18 cellular contexts compared by ENCODE assay signal in genomic region chr13:60078226-60078625, GRCh38.
"Had no signal": no experiment of that assay in that cellular context is flagged by ENCODE, and none has a peak within 500 bp of the region (broad histone marks: within the 10 kb centered on the region; RNA-seq: fewer than 3 reads in every experiment).

No MANE protein-coding gene starts in this region.

- H3K4me1 ChIP-seq: esophagus muscularis mucosa, testis, tibial nerve, upper lobe of right lung, vagina had no signal

- H3K27ac Mint-ChIP-seq: immature natural killer cell; mesothelial cell of epicardium; natural killer cell; stimulated activated naive B cell treated with anti-CD40 and anti-IgM and Interleukin-4, amounts not matched to agents 10 μg/mL and 1 μg/mL and 100 μg/mL, for 72 hours; stimulated activated naive CD8-positive, alpha-beta T cell treated with anti-CD3 and anti-CD28 coated beads, Interleukin-15, amount 100 ng/mL, for 72 hours had no signal

- ATAC-seq: left lobe of liver; natural killer cell; sciatic nerve; stimulated activated naive B cell treated with anti-CD40 and anti-IgM and Interleukin-4, amounts not matched to agents 10 μg/mL and 1 μg/mL and 100 μg/mL, for 72 hours; stimulated activated naive CD8-positive, alpha-beta T cell treated with anti-CD3 and anti-CD28 coated beads, Interleukin-15, amount 100 ng/mL, for 72 hours; upper lobe of right lung had no signal

- H3K27ac ChIP-seq: epithelial cell of prostate, esophagus muscularis mucosa, testis, tibial nerve, upper lobe of right lung, vagina had no signal

- H3K27me3 ChIP-seq: esophagus muscularis mucosa, testis, tibial nerve, upper lobe of right lung, vagina had no signal

- H3K4me1 Mint-ChIP-seq: immature natural killer cell; mesothelial cell of epicardium; natural killer cell; stimulated activated naive CD8-positive, alpha-beta T cell treated with anti-CD3 and anti-CD28 coated beads, Interleukin-15, amount 100 ng/mL, for 72 hours had no signal

- H3K27me3 Mint-ChIP-seq: stimulated activated naive B cell treated with anti-CD40 and anti-IgM and Interleukin-4, amounts not matched to agents 10 μg/mL and 1 μg/mL and 100 μg/mL, for 72 hours had no signal

- H3K4me3 Mint-ChIP-seq: immature natural killer cell; mesothelial cell of epicardium; natural killer cell; neural crest cell; stimulated activated naive B cell treated with anti-CD40 and anti-IgM and Interleukin-4, amounts not matched to agents 10 μg/mL and 1 μg/mL and 100 μg/mL, for 72 hours; stimulated activated naive CD8-positive, alpha-beta T cell treated with anti-CD3 and anti-CD28 coated beads, Interleukin-15, amount 100 ng/mL, for 72 hours had no signal

- H3K36me3 Mint-ChIP-seq: immature natural killer cell; natural killer cell; stimulated activated naive B cell treated with anti-CD40 and anti-IgM and Interleukin-4, amounts not matched to agents 10 μg/mL and 1 μg/mL and 100 μg/mL, for 72 hours had no signal

- DNase-seq: effector memory CD4-positive, alpha-beta T cell; immature natural killer cell; natural killer cell; posterior cingulate gyrus; stimulated activated CD4-positive, alpha-beta T cell treated with anti-CD3 and anti-CD28 coated beads, Interleukin-2, amount 100 ng/mL, for 24 hours; stimulated activated CD4-positive, alpha-beta T cell treated with anti-CD3 and anti-CD28 coated beads, Interleukin-4, amount 100 ng/mL, for 4 hours; stimulated activated naive B cell treated with anti-CD40 and anti-IgM and Interleukin-4, amounts not matched to agents 10 μg/mL and 1 μg/mL and 100 μg/mL, for 72 hours; stimulated activated naive CD8-positive, alpha-beta T cell treated with anti-CD3 and anti-CD28 coated beads, Interleukin-15, amount 100 ng/mL, for 72 hours; testis; upper lobe of right lung had no signal

- H3K9me3 Mint-ChIP-seq: natural killer cell; stimulated activated naive CD8-positive, alpha-beta T cell treated with anti-CD3 and anti-CD28 coated beads, Interleukin-15, amount 100 ng/mL, for 72 hours had no signal
